17 cellular contexts compared by ENCODE assay signal in the genomic region with DNA sequence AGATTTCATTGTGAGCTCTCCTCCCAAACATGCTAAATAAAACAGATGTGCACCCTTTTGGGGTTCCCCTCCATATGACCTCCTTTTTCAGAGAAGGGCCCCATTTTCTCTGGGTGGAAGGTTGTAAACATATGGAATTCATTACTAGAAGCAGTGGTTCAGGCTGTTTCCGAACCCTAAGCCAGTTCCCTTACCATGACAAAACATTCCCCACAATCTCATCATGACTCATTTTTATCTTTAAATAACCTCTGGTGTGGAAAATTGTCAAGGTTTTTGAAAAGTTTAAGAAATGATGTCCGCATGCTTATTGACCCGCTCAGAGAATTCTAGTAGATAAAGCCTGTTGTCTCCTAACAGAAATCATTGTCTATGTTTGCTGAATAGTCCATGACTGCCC.
A peak's percentile ranks its signal among the peaks of the same experiment; 100 is the strongest.
DNase-seq lines count a peak whose midpoint lies in the region; ATAC-seq and TF ChIP-seq lines count a peak whose summit lies in the region.
"Had no signal": no experiment of that assay in that cellular context is flagged by ENCODE, and none has a peak within 500 bp of the region (broad histone marks: within the 10 kb centered on the region; RNA-seq: fewer than 3 reads in every experiment).

No MANE protein-coding gene starts in this region.

- H3K36me3 ChIP-seq in left ventricle myocardium inferior: no peaks in the 10 kb centered on the region
- H3K36me3 ChIP-seq in aorta (ENCODE audit: control insufficient read depth in 1 of 2, insufficient read depth in 2 of 2, low read length in 1 of 2): no peaks in the 10 kb centered on the region
- H3K36me3 ChIP-seq: pancreas had no signal

- TF ChIP-seq CTCF in left ventricle myocardium inferior (IDR thresholded peaks at IDR 0.05; ENCODE audit: borderline replicate concordance): no peak

- peaks cover 9% of the 10 kb centered on the region for H3K9me3 ChIP-seq in left ventricle myocardium inferior (replicated peaks)
- peaks cover 4% of the 10 kb centered on the region for H3K9me3 ChIP-seq in aorta (ENCODE audit: control insufficient read depth, low read length)
- H3K9me3 ChIP-seq: A549, pancreas had no signal

- 42 to 48% methylated on average over 3 of the region's 3 CpGs for WGBS in aorta, 2 donors

- no peaks in the 10 kb centered on the region for H3K27me3 ChIP-seq in left ventricle myocardium inferior (ENCODE audit: low read depth)
- no peaks in the 10 kb centered on the region for H3K27me3 ChIP-seq in aorta (ENCODE audit: control insufficient read depth in 1 of 2, insufficient read depth in 2 of 2, low read length in 1 of 2)
- H3K27me3 ChIP-seq: pancreas had no signal

- H3K4me3 ChIP-seq in left ventricle myocardium inferior (no peak overlapping the region), aorta (ENCODE audit: low read length in 2 of 2) (no peak overlapping the region)
- H3K4me3 ChIP-seq: A549, pancreas had no signal

- DNase-seq in left ventricle myocardium inferior (no peak), Right ventricle myocardium inferior (ENCODE audit: missing footprints) (no peak), astrocyte of the hippocampus (ENCODE audit: low read depth, low spot score) (peak; percentile 44), iris pigment epithelial cell (ENCODE audit: low read depth) (peak; percentile 90), aorta (no peak), GF-D8 (lab: John Stamatoyannopoulos, UW) (no peak), NCI-H1436 (lab: John Stamatoyannopoulos, UW) (no peak)
- DNase-seq: activated CD4-positive, CD25-positive, alpha-beta regulatory T cell treated with anti-CD3 and anti-CD28 coated beads, Interleukin-2, amount 50 U/mL, for 72 hours; activated gamma-delta T cell treated with Interleukin-2 at 50 U/mL for 16 hours; glutamatergic neuron; NCI-H1417 treated with DMSO at 0.1 percent for 48 hours; NCI-H345; pancreas; SHP77 treated with DMSO at 0.1 percent for 48 hours; stimulated activated naive CD4-positive, alpha-beta T cell treated with Interleukin-2 at 50 U/mL for 16 hours had no signal

- intact Hi-C loops in left ventricle myocardium inferior (cut with micrococcal nuclease) (no loop called here), Right ventricle myocardium inferior (cut with DNase I) (loop anchor here (10.0 kb wide), 1 partner anchor 126 kb away; the partner anchor contains the start of gene PIK3R1), aorta (cut with DNase I) (no loop called here)

- ATAC-seq in Right ventricle myocardium inferior (no peak), aorta (ENCODE audit: low FRiP score) (peak; percentile 12), GM18868 (IDR thresholded peaks at IDR 0.05; ENCODE audit: unreplicated experiment) (no peak)
- ATAC-seq: A549 had no signal

- H3K4me1 ChIP-seq in left ventricle myocardium inferior (peaks cover 24% of the 10 kb centered on the region), aorta (ENCODE audit: control insufficient read depth in 1 of 2, insufficient read depth in 2 of 2, low read length in 2 of 2) (no peaks in the 10 kb centered on the region)
- H3K4me1 ChIP-seq: A549, pancreas had no signal

- H3K27ac ChIP-seq in left ventricle myocardium inferior (replicated peaks) (peak overlapping the region; percentile 27), aorta (ENCODE audit: low read depth in 1 of 2, low read length in 2 of 2) (no peak overlapping the region)
- H3K27ac ChIP-seq: A549, pancreas had no signal

Comparison
In these comparisons a context has a peak if more than half of its experiments do, and no peak if none do; other contexts are left out.
1. DNase-seq: peak in astrocyte of the hippocampus (single experiment) and iris pigment epithelial cell (single experiment); none in left ventricle myocardium inferior (single experiment), Right ventricle myocardium inferior (single experiment), aorta (0 of 2), GF-D8 (single experiment) and NCI-H1436 (single experiment).